Comparison of ENCODE assay signal across 11 cellular contexts in genomic region chr4:183411291-183411861, GRCh38. TPM values are rescaled to one million over a fixed set of nuclear protein-coding genes. Genes with fewer than 3 reads are reported as not detected.
DNase-seq lines count a peak whose midpoint lies in the region; ATAC-seq, FAIRE-seq and TF ChIP-seq lines count a peak whose summit lies in the region.
"Had no signal": no experiment of that assay in that cellular context is flagged by ENCODE, and none has a peak within 500 bp of the region (broad histone marks: within the 10 kb centered on the region; RNA-seq: fewer than 3 reads in every experiment).

No MANE protein-coding gene starts in this region.

- peak; percentile 43 for FAIRE-seq in bronchial epithelial cell (lab: Jason Lieb, UNC)

- H3K9me3 ChIP-seq in stomach = no peaks in the 10 kb centered on the region
- H3K9me3 ChIP-seq: neutrophil had no signal

- TF ChIP-seq POLR2A in stomach (IDR thresholded peaks at IDR 0.05) = no peak

- TF ChIP-seq EP300 in stomach (IDR thresholded peaks at IDR 0.05) = no peak

- peaks cover 6% of the 10 kb centered on the region for H3K27me3 ChIP-seq in bronchial epithelial cell (ENCODE audit: control insufficient read depth, insufficient read depth, low read length)
- no peaks in the 10 kb centered on the region for H3K27me3 ChIP-seq in stomach
- H3K27me3 ChIP-seq: neutrophil had no signal

- H3K4me1 ChIP-seq in stomach = peaks cover 5 to 28% (median 20%) of the 10 kb centered on the region in 4 donors

- intact Hi-C loops in stomach (cut with DNase I; ENCODE audit: low total_unique reads) = no loop called here

- H3K4me3 ChIP-seq in GM12865 (ENCODE audit: low read depth, low read length) = no peak overlapping the region
- H3K4me3 ChIP-seq in bronchial epithelial cell (ENCODE audit: low read depth, low read length) = no peak overlapping the region
- no peak overlapping the region for H3K4me3 ChIP-seq in stomach

- no peak for TF ChIP-seq CTCF in GM12865 (IDR thresholded peaks at IDR 0.05; ENCODE audit: insufficient read depth, low read depth, low read length, missing control alignments)
- no peak for TF ChIP-seq CTCF in bronchial epithelial cell (IDR thresholded peaks at IDR 0.05; ENCODE audit: insufficient read depth, low read length, severe bottlenecking)
- no peak for TF ChIP-seq CTCF in stomach (IDR thresholded peaks at IDR 0.05)

- ATAC-seq in GM21526 (IDR thresholded peaks at IDR 0.05; ENCODE audit: low FRiP score, unreplicated experiment) = peak; percentile 36
- ATAC-seq in HG03139 (IDR thresholded peaks at IDR 0.05; ENCODE audit: unreplicated experiment) = peak; percentile 50
- ATAC-seq in GM19035 (IDR thresholded peaks at IDR 0.05; ENCODE audit: unreplicated experiment) = no peak

- no peaks in the 10 kb centered on the region for H3K36me3 ChIP-seq in bronchial epithelial cell (ENCODE audit: control insufficient read depth, insufficient read depth, low read length)
- H3K36me3 ChIP-seq in stomach = no peaks in the 10 kb centered on the region
- H3K36me3 ChIP-seq: neutrophil had no signal

- WGBS in stomach, 5 donors = 54 to 67% (median 59%) methylated on average over 11 of the region's 11 CpGs

- no peak overlapping the region for H3K27ac ChIP-seq in stomach
- H3K27ac ChIP-seq: neutrophil had no signal

- DNase-seq in GM12865 (ENCODE audit: low read depth) (peak; percentile 71), bronchial epithelial cell (ENCODE audit: low read depth) (peak; percentile 74), NCI-H1930 (lab: John Stamatoyannopoulos, UW) (no peak), islet precursor cell (no peak), stomach (no peak)
- DNase-seq: AML-193, NCI-H69 had no signal

RNA-seq across cellular contexts. Expression of gene CDKN2AIP, which starts 33.1 kb away (rescaled TPM):
- total RNA-seq in bronchial epithelial cell = 16.3 and 18.1 TPM in 2 replicates
- total RNA-seq in stomach = 10 to 100 TPM; 19.6 to 44.3 (median 31.7) TPM
- polyA plus RNA-seq in stomach = 10 to 100 TPM; 11.0 to 21.1 (median 11.4) TPM

Comparison
In these comparisons a context has a peak if more than half of its experiments do, and no peak if none do; other contexts are left out.
1. DNase-seq: peak in GM12865 (single experiment) and bronchial epithelial cell (single experiment); none in NCI-H1930 (0 of 2), islet precursor cell (single experiment) and stomach (single experiment).